1 cellular context compared by ENCODE assay signal in genomic region chr15:78065973-78066946, GRCh38.
TF ChIP-seq lines count a peak whose summit lies in the region.

No MANE protein-coding gene starts in this region.

TF ChIP-seq in GM12878, 131 proteins besides CTCF, POLR2A, EP300 and RAD21 (continued from another document):
- TF ChIP-seq ZBTB4 (CRISPR knock-in tag; IDR thresholded peaks at IDR 0.05), result no peak
